Comparison of ENCODE assay signal across 24 cellular contexts in the genomic region with DNA sequence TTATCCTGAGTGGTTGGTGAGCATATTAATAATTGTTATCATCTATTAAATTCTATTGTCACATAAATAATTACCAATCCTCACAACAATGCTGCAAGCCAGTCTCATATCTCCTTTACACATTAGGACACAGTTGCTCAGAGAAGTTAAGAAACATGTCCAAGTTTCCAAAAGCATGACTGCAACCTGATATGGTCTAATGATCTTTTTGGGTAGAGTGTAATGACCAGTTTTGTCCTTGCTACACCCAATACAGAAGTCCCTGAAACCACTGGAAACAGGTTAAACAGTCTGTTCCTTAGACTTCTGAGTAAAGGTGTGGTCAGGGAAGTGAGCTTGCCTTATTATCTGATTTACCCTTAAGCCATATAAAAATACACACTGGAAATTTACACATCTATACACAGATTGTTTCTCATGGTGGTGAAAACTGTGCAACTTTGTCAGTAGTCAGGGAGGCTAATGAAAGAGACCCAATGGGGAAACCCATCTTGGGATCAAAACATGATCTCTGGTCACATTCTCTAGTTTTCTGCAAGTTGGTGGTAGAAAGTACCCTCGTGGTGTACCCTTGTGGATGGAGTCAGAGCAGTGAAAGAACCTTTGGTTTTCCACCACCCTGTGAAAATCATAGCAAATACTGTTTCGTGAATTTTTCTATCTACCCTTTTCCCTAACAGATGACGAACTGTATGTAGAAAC.
"Had no signal": no experiment of that assay in that cellular context is flagged by ENCODE, and none has a peak within 500 bp of the region (broad histone marks: within the 10 kb centered on the region; RNA-seq: fewer than 3 reads in every experiment).

No MANE protein-coding gene starts in this region.

- H3K4me1 Mint-ChIP-seq: brain had no signal

- ATAC-seq: left lung, natural killer cell, right cardiac atrium had no signal

- DNase-seq: activated CD4-positive, alpha-beta T cell treated with anti-CD3 and anti-CD28 coated beads for 1 hour; activated CD4-positive, alpha-beta T cell treated with anti-CD3 and anti-CD28 coated beads, Interleukin-2, amount 50 U/mL, for 48 hours; activated gamma-delta T cell treated with Interleukin-2 at 50 U/mL for 16 hours; adrenal gland; aorta; dorsolateral prefrontal cortex; effector memory CD4-positive, alpha-beta T cell; kidney glomerular epithelial cell; left lung; mesendoderm; natural killer cell; occipital lobe; right cardiac atrium; stimulated activated CD4-positive, alpha-beta T cell treated with anti-CD3 and anti-CD28 coated beads, Interleukin-15, amount 100 ng/mL, for 24 hours; stimulated activated CD4-positive, alpha-beta T cell treated with anti-CD3 and anti-CD28 coated beads, Interleukin-2, amount 100 ng/mL, for 24 hours; stimulated activated naive CD4-positive, alpha-beta T cell; SW 1271; T1000; trophoblast cell; WERI-Rb-1 had no signal

- H3K36me3 Mint-ChIP-seq: brain, natural killer cell, neural progenitor cell had no signal

- H3K27ac Mint-ChIP-seq: activated naive CD4-positive, alpha-beta T cell treated with anti-CD3 and anti-CD28 coated beads, Interleukin-2, amount 50 U/mL, for 24 hours; brain; natural killer cell; neural progenitor cell; T-helper 1 cell treated with Interleukin-12 subunit alpha and Interleukin-12 subunit beta and Interleukin-4 antibody, amounts not matched to agents 30 μg/mL and 1 μg/mL, for 36 hours had no signal

- H3K4me3 Mint-ChIP-seq: activated naive CD4-positive, alpha-beta T cell treated with anti-CD3 and anti-CD28 coated beads, Interleukin-2, amount 50 U/mL, for 24 hours; brain; natural killer cell; neural progenitor cell; T-helper 1 cell treated with Interleukin-12 subunit alpha and Interleukin-12 subunit beta and Interleukin-4 antibody, amounts not matched to agents 30 μg/mL and 1 μg/mL, for 36 hours had no signal

- H3K27me3 Mint-ChIP-seq: activated naive CD4-positive, alpha-beta T cell treated with anti-CD3 and anti-CD28 coated beads, Interleukin-2, amount 50 U/mL, for 24 hours; brain had no signal

- H3K9me3 Mint-ChIP-seq: activated naive CD4-positive, alpha-beta T cell treated with anti-CD3 and anti-CD28 coated beads, Interleukin-2, amount 50 U/mL, for 24 hours; brain; natural killer cell; neural progenitor cell; T-helper 1 cell treated with Interleukin-12 subunit alpha and Interleukin-12 subunit beta and Interleukin-4 antibody, amounts not matched to agents 30 μg/mL and 1 μg/mL, for 36 hours had no signal
